ENCODE assay signal across 9 cellular contexts in genomic region chr1:229148041-229148671, GRCh38.
DNase-seq lines count a peak whose midpoint lies in the region; TF ChIP-seq lines count a peak whose summit lies in the region.
"Had no signal": no experiment of that assay in that cellular context is flagged by ENCODE, and none has a peak within 500 bp of the region (broad histone marks: within the 10 kb centered on the region; RNA-seq: fewer than 3 reads in every experiment).

No MANE protein-coding gene starts in this region.

- TF ChIP-seq POLR2A in ovary (IDR thresholded peaks at IDR 0.05): no peak

- no peak overlapping the region for H3K27ac Mint-ChIP-seq in endodermal cell

- WGBS in endodermal cell (ENCODE audit: insufficient coverage in 1 of 2, insufficient read length in 1 of 2), 2 experiments: 34 to 56% methylated on average over 3 to 13 of the region's 13 CpGs
- WGBS in ovary, 3 donors: 4 to 17% (median 5%) methylated on average over 13 of the region's 13 CpGs

- H3K4me1 Mint-ChIP-seq in endodermal cell: peaks cover 17% of the 10 kb centered on the region

- intact Hi-C loops in ovary (cut with DNase I): no loop called here

- H3K9me3 ChIP-seq in endodermal cell (ENCODE audit: control insufficient read depth, low read length) (no peaks in the 10 kb centered on the region), ovary (no peaks in the 10 kb centered on the region)

- TF ChIP-seq CTCF in endodermal cell (conservative IDR thresholded peaks at IDR 0.05) (no peak), ovary (IDR thresholded peaks at IDR 0.05) (no peak)

- H3K4me1 ChIP-seq in endodermal cell (ENCODE audit: control insufficient read depth, insufficient read depth, low read length): peaks cover 6% of the 10 kb centered on the region
- peaks cover 5% of the 10 kb centered on the region for H3K4me1 ChIP-seq in ovary (ENCODE audit: insufficient read depth)

- H3K4me3 Mint-ChIP-seq in endodermal cell: no peak overlapping the region

- H3K9me3 Mint-ChIP-seq in endodermal cell: no peaks in the 10 kb centered on the region

- H3K27ac ChIP-seq in endodermal cell (ENCODE audit: low read depth, low read length): no peak overlapping the region
- no peak overlapping the region for H3K27ac ChIP-seq in ovary

- H3K27me3 ChIP-seq in endodermal cell (ENCODE audit: control insufficient read depth, insufficient read depth, low read length, poor library complexity, severe bottlenecking) (peaks cover 23% of the 10 kb centered on the region), ovary (no peaks in the 10 kb centered on the region)

- H3K4me3 ChIP-seq in endodermal cell (ENCODE audit: low read length) (no peak overlapping the region), ovary (no peak overlapping the region)

- no peaks in the 10 kb centered on the region for H3K36me3 Mint-ChIP-seq in endodermal cell (ENCODE audit: low read depth)

- no peak for TF ChIP-seq EP300 in ovary (IDR thresholded peaks at IDR 0.05)

- DNase-seq in HuH-7.5 (ENCODE audit: low spot score) (peak; percentile 63), NCI-H510A treated with DMSO at 0.1 percent for 48 hours (lab: John Stamatoyannopoulos, UW) (peak; percentile 77), endodermal cell (peak; percentile 87), ovary (peak in 3 of 5 donors; percentile 32 to 65 (median 41)), epidermal melanocyte (ENCODE audit: insufficient read length, low spot score) (no peak), T-helper 1 cell (no peak), cortex of kidney (lab: John Stamatoyannopoulos, UW) (no peak)
- DNase-seq in activated CD4-positive, alpha-beta T cell treated with anti-CD3 and anti-CD28 coated beads for 48 hours: no peak
- DNase-seq: EL had no signal

- no peak overlapping the region for H3K9ac ChIP-seq in endodermal cell (ENCODE audit: extremely low read depth, low read length, poor library complexity, severe bottlenecking)

- no peaks in the 10 kb centered on the region for H3K36me3 ChIP-seq in endodermal cell (ENCODE audit: control insufficient read depth, insufficient read depth, low read length)
- no peaks in the 10 kb centered on the region for H3K36me3 ChIP-seq in ovary

- peaks cover 25% of the 10 kb centered on the region for H3K27me3 Mint-ChIP-seq in endodermal cell (ENCODE audit: insufficient read depth)

Comparison
In these comparisons a context has a peak if more than half of its experiments do, and no peak if none do; other contexts are left out.
1. DNase-seq: peak in HuH-7.5 (single experiment), NCI-H510A treated with DMSO at 0.1 percent for 48 hours (single experiment), endodermal cell (single experiment) and ovary (3 of 5); none in epidermal melanocyte (single experiment), activated CD4-positive, alpha-beta T cell treated with anti-CD3 and anti-CD28 coated beads for 48 hours (single experiment), T-helper 1 cell (0 of 5) and cortex of kidney (single experiment).